Comparison of ENCODE assay signal across 15 cellular contexts in genomic region chr9:34093578-34093977, GRCh38. TPM values are rescaled to one million over a fixed set of nuclear protein-coding genes. Genes with fewer than 3 reads are reported as not detected.
A peak's percentile ranks its signal among the peaks of the same experiment; 100 is the strongest.
DNase-seq lines count a peak whose midpoint lies in the region; ATAC-seq, FAIRE-seq and TF ChIP-seq lines count a peak whose summit lies in the region.
"Had no signal": no experiment of that assay in that cellular context is flagged by ENCODE, and none has a peak within 500 bp of the region (broad histone marks: within the 10 kb centered on the region; RNA-seq: fewer than 3 reads in every experiment).

No MANE protein-coding gene starts in this region.

- H3K4me1 ChIP-seq in left ventricle myocardium inferior (peaks cover 20% of the 10 kb centered on the region), thyroid gland (peaks cover 5 to 13% of the 10 kb centered on the region in 2 donors)

- H3K9me3 Mint-ChIP-seq in activated T-helper 17 cell treated with anti-CD3 and anti-CD28 coated beads, Interleukin-2, amount 50 U/mL, for 72 hours: no peaks in the 10 kb centered on the region
- H3K9me3 Mint-ChIP-seq in endothelial cell (ENCODE audit: unreplicated experiment): no peaks in the 10 kb centered on the region
- H3K9me3 Mint-ChIP-seq: CD4-positive, alpha-beta T cell; GM23338 had no signal

- no peak overlapping the region for H3K4me3 ChIP-seq in left ventricle myocardium inferior
- no peak overlapping the region for H3K4me3 ChIP-seq in thyroid gland (replicated peaks in 1 of 3)
- H3K4me3 ChIP-seq: GM23338 had no signal

- no peak for TF ChIP-seq CTCF in left ventricle myocardium inferior (IDR thresholded peaks at IDR 0.05; ENCODE audit: borderline replicate concordance)
- no peak for TF ChIP-seq CTCF in endothelial cell (IDR thresholded peaks at IDR 0.05; ENCODE audit: unreplicated experiment)
- TF ChIP-seq CTCF in thyroid gland (IDR thresholded peaks at IDR 0.05): no peak

- WGBS in thyroid gland, 2 donors: 69 to 85% methylated on average over 5 of the region's 5 CpGs

- H3K27ac Mint-ChIP-seq in activated T-helper 17 cell treated with anti-CD3 and anti-CD28 coated beads, Interleukin-2, amount 50 U/mL, for 72 hours: peak overlapping the region; percentile 16
- no peak overlapping the region for H3K27ac Mint-ChIP-seq in endothelial cell (ENCODE audit: unreplicated experiment)
- H3K27ac Mint-ChIP-seq: B cell; CD4-positive, alpha-beta T cell; GM23338 had no signal

- H3K27me3 Mint-ChIP-seq in activated T-helper 17 cell treated with anti-CD3 and anti-CD28 coated beads, Interleukin-2, amount 50 U/mL, for 72 hours: no peaks in the 10 kb centered on the region
- H3K27me3 Mint-ChIP-seq in endothelial cell (ENCODE audit: unreplicated experiment): no peaks in the 10 kb centered on the region
- H3K27me3 Mint-ChIP-seq: CD4-positive, alpha-beta T cell had no signal

- H3K36me3 ChIP-seq in left ventricle myocardium inferior (peaks cover 99% of the 10 kb centered on the region), thyroid gland (peaks cover 46 to 74% of the 10 kb centered on the region in 2 donors)

- H3K4me1 Mint-ChIP-seq in activated T-helper 17 cell treated with anti-CD3 and anti-CD28 coated beads, Interleukin-2, amount 50 U/mL, for 72 hours: peaks cover 4% of the 10 kb centered on the region
- no peaks in the 10 kb centered on the region for H3K4me1 Mint-ChIP-seq in endothelial cell (ENCODE audit: unreplicated experiment)
- H3K4me1 Mint-ChIP-seq: GM23338 had no signal

- peaks cover 100% of the 10 kb centered on the region for H3K36me3 Mint-ChIP-seq in activated T-helper 17 cell treated with anti-CD3 and anti-CD28 coated beads, Interleukin-2, amount 50 U/mL, for 72 hours (ENCODE audit: low read depth)
- peaks cover 35% of the 10 kb centered on the region for H3K36me3 Mint-ChIP-seq in endothelial cell (ENCODE audit: low read depth, unreplicated experiment)

- no peaks in the 10 kb centered on the region for H3K9me3 ChIP-seq in left ventricle myocardium inferior (replicated peaks)
- H3K9me3 ChIP-seq in thyroid gland: no peaks in the 10 kb centered on the region

- FAIRE-seq in GM12892 (lab: Jason Lieb, UNC): no peak
- FAIRE-seq: GM18507 had no signal

- peak overlapping the region; percentile 42 for H3K27ac ChIP-seq in left ventricle myocardium inferior (replicated peaks)
- peak overlapping the region in 1 of 3 donors; percentile 71 for H3K27ac ChIP-seq in thyroid gland

- ATAC-seq in Right ventricle myocardium inferior: no peak
- no peak for ATAC-seq in activated T-helper 17 cell treated with anti-CD3 and anti-CD28 coated beads, Interleukin-2, amount 50 U/mL, for 72 hours (replicated peaks)
- ATAC-seq: GM23338 had no signal

- no peak overlapping the region for H3K4me3 Mint-ChIP-seq in activated T-helper 17 cell treated with anti-CD3 and anti-CD28 coated beads, Interleukin-2, amount 50 U/mL, for 72 hours
- H3K4me3 Mint-ChIP-seq in endothelial cell (ENCODE audit: unreplicated experiment): peak overlapping the region; percentile 2
- H3K4me3 Mint-ChIP-seq: B cell; CD4-positive, alpha-beta T cell; GM23338 had no signal

- DNase-seq in left ventricle myocardium inferior (no peak), Right ventricle myocardium inferior (ENCODE audit: missing footprints) (no peak), endothelial cell (ENCODE audit: low spot score) (no peak), thyroid gland (peak; percentile 26 to 47), HuH-7 (ENCODE audit: low spot score) (no peak), GM12892 (ENCODE audit: insufficient read length) (no peak)
- DNase-seq: C1 segment of cervical spinal cord; Calu3; CD4-positive, alpha-beta T cell; DMS 273 treated with DMSO at 0.1 percent for 48 hours; H7 had no signal

- intact Hi-C loops in left ventricle myocardium inferior (cut with micrococcal nuclease) (no loop called here), Right ventricle myocardium inferior (cut with DNase I) (no loop called here), thyroid gland (cut with DNase I) (no loop called here)

- H3K27me3 ChIP-seq in left ventricle myocardium inferior (ENCODE audit: low read depth) (no peaks in the 10 kb centered on the region), thyroid gland (no peaks in the 10 kb centered on the region)

- TF ChIP-seq POLR2A in thyroid gland (IDR thresholded peaks at IDR 0.05): no peak
- TF ChIP-seq POLR2A in GM12892 (IDR thresholded peaks at IDR 0.05; ENCODE audit: low read depth, low read length): no peak

RNA-seq across cellular contexts. Expression of gene DCAF12, which starts 32.9 kb away (rescaled TPM):
- total RNA-seq in left ventricle myocardium inferior (16.4 TPM), Right ventricle myocardium inferior (17.6 TPM), endothelial cell (ENCODE audit: unreplicated experiment) (47.3 TPM), thyroid gland (10 to 100 TPM; 28.1 to 32.5 (median 31.6) TPM)
- total RNA-seq in activated T-helper 17 cell treated with anti-CD3 and anti-CD28 coated beads, Interleukin-2, amount 50 U/mL, for 72 hours: 10 to 100 TPM; 30.4 to 36.6 TPM
- 23.8 TPM for polyA plus RNA-seq in GM12892 (2012; ENCODE audit: missing spikeins)

RNA-seq across cellular contexts. Expression of gene UBAP2, which starts 44.9 kb away (rescaled TPM):
- total RNA-seq in left ventricle myocardium inferior (26.4 TPM), Right ventricle myocardium inferior (28.9 TPM), endothelial cell (ENCODE audit: unreplicated experiment) (87.7 TPM), thyroid gland (10 to 100 TPM; 30.3 to 48.5 (median 35.5) TPM)
- 10 to 100 TPM; 45.7 to 57.0 TPM for total RNA-seq in activated T-helper 17 cell treated with anti-CD3 and anti-CD28 coated beads, Interleukin-2, amount 50 U/mL, for 72 hours
- polyA plus RNA-seq in GM12892 (2012; ENCODE audit: missing spikeins): 18.3 TPM

Comparison
In these comparisons a context has a peak if more than half of its experiments do, and no peak if none do; other contexts are left out.
1. DNase-seq: peak in thyroid gland (2 of 2); none in left ventricle myocardium inferior (single experiment), Right ventricle myocardium inferior (single experiment), endothelial cell (single experiment), HuH-7 (single experiment) and GM12892 (single experiment).